Comparison of ENCODE assay signal across 2 cellular contexts in genomic region chr3:4666078-4666477, GRCh38.
TF ChIP-seq lines count a peak whose summit lies in the region.

No MANE protein-coding gene starts in this region.

TF ChIP-seq in HepG2, 621 proteins besides CTCF, POLR2A, EP300 and RAD21:
- TF ChIP-seq MAFF (IDR thresholded peaks at IDR 0.05; ENCODE audit: low read depth, low read length) (peak; percentile 88), MAFK (conservative IDR thresholded peaks at IDR 0.05 in 1 of 2, IDR thresholded peaks at IDR 0.05 in 1 of 2; ENCODE audit: low read length in 2 of 2) (peak; percentile 70 to 89), ZNF543 (CRISPR knock-in tag; IDR thresholded peaks at IDR 0.05) (no peak)

TF ChIP-seq in H1, 55 proteins besides CTCF, POLR2A, EP300 and RAD21:
- TF ChIP-seq MAFK (IDR thresholded peaks at IDR 0.05; ENCODE audit: low read depth, low read length) (peak; percentile 22; the same call in 1 of the 2 replicates), EGR1 (IDR thresholded peaks at IDR 0.05; ENCODE audit: borderline replicate concordance, low read depth, low read length) (no peak)
